ENCODE assay signal across 8 cellular contexts in genomic region chr17:68435876-68436842, GRCh38. TPM values are rescaled to one million over a fixed set of nuclear protein-coding genes. Genes with fewer than 3 reads are reported as not detected.
DNase-seq lines count a peak whose midpoint lies in the region; ATAC-seq and TF ChIP-seq lines count a peak whose summit lies in the region.

No MANE protein-coding gene starts in this region.

- H3K9me3 ChIP-seq in colonic mucosa, result no peaks in the 10 kb centered on the region
- H3K9me3 ChIP-seq in right lobe of liver, result no peaks in the 10 kb centered on the region

- H3K27ac ChIP-seq in colonic mucosa, result no peak overlapping the region
- no peak overlapping the region for H3K27ac ChIP-seq in right lobe of liver

- TF ChIP-seq POLR2A in right lobe of liver (IDR thresholded peaks at IDR 0.05), result no peak

- ATAC-seq in HG03354 (IDR thresholded peaks at IDR 0.05; ENCODE audit: poor library complexity, severe bottlenecking, unreplicated experiment), result peak; percentile 67
- peak; percentile 78 to 89 (median 84) for ATAC-seq in right lobe of liver
- ATAC-seq in GM21717 (IDR thresholded peaks at IDR 0.05; ENCODE audit: unreplicated experiment), result no peak

- H3K36me3 ChIP-seq in colonic mucosa, result peaks cover 9% of the 10 kb centered on the region
- peaks cover 4 to 38% (median 8%) of the 10 kb centered on the region in 4 donors for H3K36me3 ChIP-seq in right lobe of liver

- H3K4me3 ChIP-seq in GM12864 (ENCODE audit: low read depth, low read length) (no peak overlapping the region), colonic mucosa (no peak overlapping the region), right lobe of liver (no peak overlapping the region)

- H3K4me1 ChIP-seq in colonic mucosa, result peaks cover 11% of the 10 kb centered on the region
- peaks cover 0 to 19% (median 7%) of the 10 kb centered on the region in 4 donors for H3K4me1 ChIP-seq in right lobe of liver

- peak overlapping the region in 1 of 2 donors; percentile 21 for H3K9ac ChIP-seq in colonic mucosa (ENCODE audit: low read depth in 2 of 2, low read length in 2 of 2)

- DNase-seq in GM12864 (ENCODE audit: low read depth) (no peak), NCI-H524 treated with DMSO at 0.1 percent for 48 hours (lab: John Stamatoyannopoulos, UW) (peak; percentile 58), colonic mucosa (peak; percentile 84), right lobe of liver (peak; percentile 66 to 83 (median 69))
- DNase-seq in activated CD4-positive, alpha-beta T cell treated with anti-CD3 and anti-CD28 coated beads for 48 hours, result peak; percentile 90
- peak; percentile 63 for DNase-seq in stimulated activated CD8-positive, alpha-beta memory T cell treated with anti-CD3 and anti-CD28 coated beads, Interleukin-12 subunit alpha, Interleukin-12 subunit beta, amount 100 ng/mL, for 4 hours (ENCODE audit: low read depth)

- intact Hi-C loops in colonic mucosa (cut with DNase I), result loop anchor here (10.0 kb wide), 1 partner anchor 171 kb away; no protein-coding TSS in a partner anchor
- intact Hi-C loops in right lobe of liver (cut with DNase I), result loop anchor here in 1 of 2 donors (10.0 kb wide), 1 partner anchor 171 kb away; no protein-coding TSS in a partner anchor

- H3K27me3 ChIP-seq in colonic mucosa (no peaks in the 10 kb centered on the region), right lobe of liver (no peaks in the 10 kb centered on the region)

- whole genome bisulfite sequencing in right lobe of liver (ENCODE audit: insufficient coverage, low coverage, low lambda C conversion rate, missing lambda C conversion rate), result 13% methylated on average over 6 of the region's 20 CpGs

- peak; percentile 99 for TF ChIP-seq CTCF in GM12864 (IDR thresholded peaks at IDR 0.05; ENCODE audit: low read depth, low read length, missing control alignments)
- TF ChIP-seq CTCF in colonic mucosa (IDR thresholded peaks at IDR 0.05), result peak; percentile 95
- peak; percentile 90 to 95 (median 94) for TF ChIP-seq CTCF in right lobe of liver (IDR thresholded peaks at IDR 0.05)

RNA-seq across cellular contexts. Expression of gene WIPI1, which starts 21.1 kb away (rescaled TPM):
- total RNA-seq in colonic mucosa (10 to 100 TPM; 77.1 to 79.1 TPM), right lobe of liver (10 to 100 TPM; 18.0 to 23.8 (median 19.9) TPM)
